ENCODE assay signal across 11 cellular contexts in the genomic region with DNA sequence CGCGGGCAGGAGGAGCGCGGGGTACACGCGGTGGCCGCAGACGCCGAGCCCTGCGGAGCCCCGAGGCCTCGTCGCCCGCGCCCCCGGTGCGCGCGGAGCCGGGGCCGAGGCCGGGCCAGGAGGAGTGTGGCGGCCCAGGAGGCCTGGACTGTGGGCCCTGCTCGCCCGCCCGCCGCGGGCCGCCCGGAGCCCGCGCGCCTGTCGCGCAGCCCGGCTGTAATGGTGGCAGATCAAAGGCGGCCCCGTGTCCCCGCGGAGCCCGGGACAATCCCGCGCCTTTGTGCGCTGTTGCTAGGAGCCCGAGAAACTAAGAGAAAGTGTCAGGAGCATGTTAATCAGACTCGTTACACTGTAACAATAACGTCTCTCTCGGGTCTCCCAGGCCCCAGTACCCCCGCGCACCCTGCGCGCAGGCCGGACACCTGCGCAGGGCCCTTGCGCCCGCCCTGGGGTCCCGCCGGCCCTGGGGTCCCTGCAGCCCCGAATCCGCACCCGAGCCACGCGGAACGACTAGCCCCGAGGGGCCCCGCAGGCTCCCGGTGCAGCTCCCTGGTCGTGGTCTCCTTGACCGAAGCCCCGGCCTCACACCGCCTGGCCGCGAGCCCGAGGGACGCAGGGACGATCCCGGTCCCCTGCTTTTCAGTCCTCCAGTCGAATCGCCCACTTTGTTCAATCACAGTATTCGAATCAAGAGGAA.
A peak's percentile ranks its signal among the peaks of the same experiment; 100 is the strongest.
DNase-seq lines count a peak whose midpoint lies in the region; ATAC-seq and TF ChIP-seq lines count a peak whose summit lies in the region.
"Had no signal": no experiment of that assay in that cellular context is flagged by ENCODE, and none has a peak within 500 bp of the region (broad histone marks: within the 10 kb centered on the region; RNA-seq: fewer than 3 reads in every experiment).

No MANE protein-coding gene starts in this region.

- no peaks in the 10 kb centered on the region for H3K36me3 Mint-ChIP-seq in activated CD4-positive, alpha-beta T cell treated with anti-CD3 and anti-CD28 coated beads, Interleukin-2, amount 10 ng/mL, durations not matched to agents 24 days and 14 days (ENCODE audit: low read depth)
- no peaks in the 10 kb centered on the region for H3K36me3 Mint-ChIP-seq in activated naive CD8-positive, alpha-beta T cell treated with anti-CD3 and anti-CD28 coated beads, Interleukin-2, amount 10 ng/mL, durations not matched to agents 7 days and 5 days
- H3K36me3 Mint-ChIP-seq in immature natural killer cell: peaks cover 0 to 7% (median 0%) of the 10 kb centered on the region in 3 donors
- no peaks in the 10 kb centered on the region for H3K36me3 Mint-ChIP-seq in stimulated activated naive B cell treated with anti-CD40 and anti-IgM and Interleukin-4, amounts not matched to agents 10 μg/mL and 1 μg/mL and 100 μg/mL, for 72 hours

- H3K27ac Mint-ChIP-seq in activated CD4-positive, alpha-beta T cell treated with anti-CD3 and anti-CD28 coated beads, Interleukin-2, amount 10 ng/mL, durations not matched to agents 24 days and 14 days: no peak overlapping the region
- H3K27ac Mint-ChIP-seq in activated naive CD8-positive, alpha-beta T cell treated with anti-CD3 and anti-CD28 coated beads, Interleukin-2, amount 10 ng/mL, durations not matched to agents 7 days and 5 days: no peak overlapping the region
- no peak overlapping the region for H3K27ac Mint-ChIP-seq in immature natural killer cell
- H3K27ac Mint-ChIP-seq in stimulated activated naive B cell treated with anti-CD40 and anti-IgM and Interleukin-4, amounts not matched to agents 10 μg/mL and 1 μg/mL and 100 μg/mL, for 72 hours: no peak overlapping the region

- in situ Hi-C loops in gastrocnemius medialis (cut with MboI; ENCODE audit: low sequenced_read_pairs in 4 of 4): no loop called here

- peak overlapping the region in 2 of 4 donors; percentile 38 to 41 for H3K4me3 ChIP-seq in gastrocnemius medialis

- intact Hi-C loops in activated CD4-positive, alpha-beta T cell treated with anti-CD3 and anti-CD28 coated beads, Interleukin-2, amount 10 ng/mL, durations not matched to agents 24 days and 14 days (cut with micrococcal nuclease): loop anchor here (5.0 kb wide), 4 partner anchors 61 to 239 kb away; a partner anchor contains a TSS
- intact Hi-C loops in gastrocnemius medialis (cut with DNase I; ENCODE audit: low total_unique reads): no loop called here

- TF ChIP-seq CTCF in gastrocnemius medialis (IDR thresholded peaks at IDR 0.05 in 4 of 5, conservative IDR thresholded peaks at IDR 0.05 in 1 of 5): no peak

- ATAC-seq in activated naive CD8-positive, alpha-beta T cell treated with anti-CD3 and anti-CD28 coated beads, Interleukin-2, amount 10 ng/mL, durations not matched to agents 7 days and 5 days (ENCODE audit: low read depth): peak; percentile 28
- ATAC-seq in stimulated activated naive B cell treated with anti-CD40 and anti-IgM and Interleukin-4, amounts not matched to agents 10 μg/mL and 1 μg/mL and 100 μg/mL, for 72 hours (replicated peaks): peak in 1 of 2 donors; percentile 10
- ATAC-seq in gastrocnemius medialis (no peak), GM19467 (IDR thresholded peaks at IDR 0.05; ENCODE audit: unreplicated experiment) (no peak)

- TF ChIP-seq POLR2A in gastrocnemius medialis (IDR thresholded peaks at IDR 0.05): no peak

- no peaks in the 10 kb centered on the region for H3K36me3 ChIP-seq in gastrocnemius medialis
- H3K36me3 ChIP-seq: thyroid gland had no signal

- H3K9me3 ChIP-seq in gastrocnemius medialis: no peaks in the 10 kb centered on the region
- H3K9me3 ChIP-seq: thyroid gland had no signal

- H3K9me3 Mint-ChIP-seq in activated CD4-positive, alpha-beta T cell treated with anti-CD3 and anti-CD28 coated beads, Interleukin-2, amount 10 ng/mL, durations not matched to agents 24 days and 14 days: no peaks in the 10 kb centered on the region
- no peaks in the 10 kb centered on the region for H3K9me3 Mint-ChIP-seq in activated naive CD8-positive, alpha-beta T cell treated with anti-CD3 and anti-CD28 coated beads, Interleukin-2, amount 10 ng/mL, durations not matched to agents 7 days and 5 days
- no peaks in the 10 kb centered on the region for H3K9me3 Mint-ChIP-seq in immature natural killer cell
- H3K9me3 Mint-ChIP-seq in stimulated activated naive B cell treated with anti-CD40 and anti-IgM and Interleukin-4, amounts not matched to agents 10 μg/mL and 1 μg/mL and 100 μg/mL, for 72 hours: no peaks in the 10 kb centered on the region

- no peak overlapping the region for H3K27ac ChIP-seq in gastrocnemius medialis
- H3K27ac ChIP-seq: thyroid gland had no signal

- peaks cover 65 to 70% (median 67%) of the 10 kb centered on the region in 3 donors for H3K27me3 ChIP-seq in gastrocnemius medialis

- no peak for DNase-seq in activated CD4-positive, alpha-beta T cell treated with anti-CD3 and anti-CD28 coated beads, Interleukin-2, amount 10 ng/mL, durations not matched to agents 24 days and 14 days
- DNase-seq in activated CD4-positive, alpha-beta T cell treated with anti-CD3 and anti-CD28 coated beads for 4 hours: no peak
- DNase-seq in activated naive CD8-positive, alpha-beta T cell treated with anti-CD3 and anti-CD28 coated beads, Interleukin-2, amount 10 ng/mL, durations not matched to agents 7 days and 5 days: no peak
- DNase-seq in immature natural killer cell: no peak
- DNase-seq in stimulated activated naive B cell treated with anti-CD40 and anti-IgM and Interleukin-4, amounts not matched to agents 10 μg/mL and 1 μg/mL and 100 μg/mL, for 72 hours: no peak
- DNase-seq in gastrocnemius medialis: no peak
- no peak for DNase-seq in OCI-M2 (lab: John Stamatoyannopoulos, UW; ENCODE audit: unreplicated experiment)
- DNase-seq: amniotic stem cell, NCI-H1417 treated with DMSO at 0.1 percent for 48 hours, thyroid gland had no signal

- H3K4me1 Mint-ChIP-seq in activated CD4-positive, alpha-beta T cell treated with anti-CD3 and anti-CD28 coated beads, Interleukin-2, amount 10 ng/mL, durations not matched to agents 24 days and 14 days: peaks cover 11% of the 10 kb centered on the region
- H3K4me1 Mint-ChIP-seq in activated naive CD8-positive, alpha-beta T cell treated with anti-CD3 and anti-CD28 coated beads, Interleukin-2, amount 10 ng/mL, durations not matched to agents 7 days and 5 days: peaks cover 10% of the 10 kb centered on the region
- H3K4me1 Mint-ChIP-seq in immature natural killer cell: peaks cover 17 to 19% of the 10 kb centered on the region in 2 donors
- H3K4me1 Mint-ChIP-seq in stimulated activated naive B cell treated with anti-CD40 and anti-IgM and Interleukin-4, amounts not matched to agents 10 μg/mL and 1 μg/mL and 100 μg/mL, for 72 hours: peaks cover 10 to 20% of the 10 kb centered on the region in 2 donors

- peak overlapping the region; percentile 68 for H3K4me3 Mint-ChIP-seq in activated CD4-positive, alpha-beta T cell treated with anti-CD3 and anti-CD28 coated beads, Interleukin-2, amount 10 ng/mL, durations not matched to agents 24 days and 14 days
- peak overlapping the region; percentile 63 for H3K4me3 Mint-ChIP-seq in activated naive CD8-positive, alpha-beta T cell treated with anti-CD3 and anti-CD28 coated beads, Interleukin-2, amount 10 ng/mL, durations not matched to agents 7 days and 5 days
- H3K4me3 Mint-ChIP-seq in immature natural killer cell: peak overlapping the region; percentile 42 to 89 (median 79)
- peak overlapping the region; percentile 77 to 83 for H3K4me3 Mint-ChIP-seq in stimulated activated naive B cell treated with anti-CD40 and anti-IgM and Interleukin-4, amounts not matched to agents 10 μg/mL and 1 μg/mL and 100 μg/mL, for 72 hours

- POLR2A ChIA-PET in activated naive CD8-positive, alpha-beta T cell treated with anti-CD3 and anti-CD28 coated beads, Interleukin-2, amount 10 ng/mL, durations not matched to agents 7 days and 5 days (lab: Charles Lee): no interaction called here

- peaks cover 68% of the 10 kb centered on the region for H3K27me3 Mint-ChIP-seq in activated CD4-positive, alpha-beta T cell treated with anti-CD3 and anti-CD28 coated beads, Interleukin-2, amount 10 ng/mL, durations not matched to agents 24 days and 14 days
- peaks cover 56% of the 10 kb centered on the region for H3K27me3 Mint-ChIP-seq in activated naive CD8-positive, alpha-beta T cell treated with anti-CD3 and anti-CD28 coated beads, Interleukin-2, amount 10 ng/mL, durations not matched to agents 7 days and 5 days
- peaks cover 17 to 33% (median 28%) of the 10 kb centered on the region in 3 donors for H3K27me3 Mint-ChIP-seq in immature natural killer cell (ENCODE audit: low read depth in 3 of 3)
- peaks cover 43 to 78% of the 10 kb centered on the region in 2 donors for H3K27me3 Mint-ChIP-seq in stimulated activated naive B cell treated with anti-CD40 and anti-IgM and Interleukin-4, amounts not matched to agents 10 μg/mL and 1 μg/mL and 100 μg/mL, for 72 hours

- H3K4me1 ChIP-seq in gastrocnemius medialis: peaks cover 7% of the 10 kb centered on the region in 2 donors
